In genomic region chr20:22423190-22423832, GRCh38 we compare ENCODE assay signal across 25 cellular contexts.
DNase-seq lines count a peak whose midpoint lies in the region; ATAC-seq, FAIRE-seq and TF ChIP-seq lines count a peak whose summit lies in the region.
"Had no signal": no experiment of that assay in that cellular context is flagged by ENCODE, and none has a peak within 500 bp of the region (broad histone marks: within the 10 kb centered on the region; RNA-seq: fewer than 3 reads in every experiment).

No MANE protein-coding gene starts in this region.

- H2AFZ ChIP-seq in mammary epithelial cell (ENCODE audit: low read depth, low read length) (peak overlapping the region; percentile 22), PC-3 (ENCODE audit: low read length) (peak overlapping the region; percentile 6; the same call in 1 of the 2 replicates), neural progenitor cell (replicated peaks) (no peak overlapping the region)
- H2AFZ ChIP-seq: GM23338 had no signal

- peaks cover 48% of the 10 kb centered on the region for H3K27me3 Mint-ChIP-seq in neural progenitor cell (ENCODE audit: insufficient read depth, low read depth)
- H3K27me3 Mint-ChIP-seq: CD4-positive, alpha-beta T cell; CD8-positive, alpha-beta memory T cell had no signal

- peaks cover 5% of the 10 kb centered on the region for H3K9me3 Mint-ChIP-seq in neural progenitor cell
- H3K9me3 Mint-ChIP-seq: CD4-positive, alpha-beta T cell had no signal

- H3K27me3 ChIP-seq in mammary epithelial cell (ENCODE audit: insufficient read depth, low read length), result no peaks in the 10 kb centered on the region
- no peaks in the 10 kb centered on the region for H3K27me3 ChIP-seq in breast epithelium
- no peaks in the 10 kb centered on the region for H3K27me3 ChIP-seq in PC-3 (ENCODE audit: low read length)
- no peaks in the 10 kb centered on the region for H3K27me3 ChIP-seq in bronchial epithelial cell (ENCODE audit: control insufficient read depth, insufficient read depth, low read length)
- H3K27me3 ChIP-seq in neural progenitor cell, result peaks cover 100% of the 10 kb centered on the region
- H3K27me3 ChIP-seq: BE2C; BLaER1 treated with 17β-estradiol and CSF1 and Interleukin-3, amounts not matched to agents 10 nM and 100 nM had no signal

- H3K36me3 ChIP-seq in mammary epithelial cell (ENCODE audit: insufficient read depth, low read length) (no peaks in the 10 kb centered on the region), breast epithelium (no peaks in the 10 kb centered on the region), PC-3 (ENCODE audit: low read depth, low read length) (no peaks in the 10 kb centered on the region), bronchial epithelial cell (ENCODE audit: control insufficient read depth, insufficient read depth, low read length) (no peaks in the 10 kb centered on the region), neural progenitor cell (no peaks in the 10 kb centered on the region)
- H3K36me3 ChIP-seq: BE2C; BLaER1 treated with 17β-estradiol and CSF1 and Interleukin-3, amounts not matched to agents 10 nM and 100 nM had no signal

- H3K79me2 ChIP-seq in mammary epithelial cell (ENCODE audit: insufficient read depth, low read length) (no peaks in the 10 kb centered on the region), PC-3 (ENCODE audit: low read length) (no peaks in the 10 kb centered on the region), neural progenitor cell (ENCODE audit: low read depth) (no peaks in the 10 kb centered on the region)

- H3K4me3 ChIP-seq in mammary epithelial cell (replicated peaks in 1 of 3; ENCODE audit: insufficient read depth in 1 of 3, low read depth in 2 of 3, low read length in 3 of 3), result no peak overlapping the region
- no peak overlapping the region for H3K4me3 ChIP-seq in breast epithelium
- H3K4me3 ChIP-seq in PC-3 (ENCODE audit: low read length), result no peak overlapping the region
- no peak overlapping the region for H3K4me3 ChIP-seq in bronchial epithelial cell (ENCODE audit: low read depth, low read length)
- no peak overlapping the region for H3K4me3 ChIP-seq in neural progenitor cell
- H3K4me3 ChIP-seq: BLaER1 treated with 17β-estradiol and CSF1 and Interleukin-3, amounts not matched to agents 10 nM and 100 nM; GM23338 had no signal

- no peaks in the 10 kb centered on the region for H3K4me1 Mint-ChIP-seq in neural progenitor cell
- H3K4me1 Mint-ChIP-seq: CD14-positive monocyte; CD8-positive, alpha-beta memory T cell; GM23338; H9 had no signal

- H3F3A ChIP-seq in PC-3 (ENCODE audit: low read length, unreplicated experiment), result no peaks in the 10 kb centered on the region
- H3F3A ChIP-seq in neural progenitor cell (ENCODE audit: low read depth), result no peaks in the 10 kb centered on the region

- FAIRE-seq in bronchial epithelial cell (lab: Jason Lieb, UNC) (peak; percentile 73), urothelium cell line (lab: Jason Lieb, UNC) (peak; percentile 17)
- FAIRE-seq: A204.1, GM12891, GM18507 had no signal

- no peak for TF ChIP-seq POLR2A in breast epithelium (IDR thresholded peaks at IDR 0.05)

- peaks cover 2% of the 10 kb centered on the region for H3K36me3 Mint-ChIP-seq in neural progenitor cell
- H3K36me3 Mint-ChIP-seq: CD14-positive monocyte; CD8-positive, alpha-beta memory T cell had no signal

- BruUV-seq in mammary epithelial cell (replicated peaks; lab: Mats Ljungman, UMichigan), result no TSS peak
- BruUV-seq in PC-3 (replicated peaks; lab: Mats Ljungman, UMichigan), result no TSS peak

- H3K9ac ChIP-seq in mammary epithelial cell (ENCODE audit: insufficient read depth, low read length) (no peak overlapping the region), PC-3 (ENCODE audit: low read length) (no peak overlapping the region), neural progenitor cell (no peak overlapping the region)
- H3K9ac ChIP-seq: BLaER1 treated with 17β-estradiol and CSF1 and Interleukin-3, amounts not matched to agents 10 nM and 100 nM had no signal

- intact Hi-C loops in mammary epithelial cell (cut with micrococcal nuclease) (no loop called here), breast epithelium (cut with DNase I; ENCODE audit: low total_unique reads) (no loop called here), PC-3 (cut with micrococcal nuclease) (no loop called here)

- in situ Hi-C loops in mammary epithelial cell (cut with MboI; ENCODE audit: low sequenced_read_pairs in 2 of 2), result no loop called here

- H4K20me1 ChIP-seq in mammary epithelial cell (ENCODE audit: insufficient read depth, low read length) (no peaks in the 10 kb centered on the region), PC-3 (ENCODE audit: low read length) (no peaks in the 10 kb centered on the region), neural progenitor cell (ENCODE audit: low read depth) (no peaks in the 10 kb centered on the region)
- H4K20me1 ChIP-seq: BLaER1 treated with 17β-estradiol and CSF1 and Interleukin-3, amounts not matched to agents 10 nM and 100 nM had no signal

- no peak overlapping the region for H3K4me3 Mint-ChIP-seq in neural progenitor cell
- H3K4me3 Mint-ChIP-seq: CD14-positive monocyte; CD4-positive, alpha-beta T cell; CD8-positive, alpha-beta memory T cell; GM23338; H9 had no signal

- CTCF ChIA-PET in mammary epithelial cell (lab: Charles Lee; ENCODE audit: low non-redundant PET) (no interaction called here), PC-3 (lab: Charles Lee) (no interaction called here)

- dilution Hi-C loops in mammary epithelial cell (cut with HindIII; ENCODE audit: low sequenced_read_pairs), result no loop called here

- WGBS in mammary epithelial cell (ENCODE audit: low coverage, missing lambda C conversion rate), result 79% methylated on average over 5 of the region's 6 CpGs

- TF ChIP-seq CTCF in mammary epithelial cell (conservative IDR thresholded peaks at IDR 0.05 in 1 of 2, IDR thresholded peaks at IDR 0.05 in 1 of 2; ENCODE audit: extremely low read depth in 1 of 2, insufficient read depth in 1 of 2, low read depth in 1 of 2, low read length in 2 of 2) (no peak), breast epithelium (IDR thresholded peaks at IDR 0.05) (no peak), PC-3 (conservative IDR thresholded peaks at IDR 0.05; ENCODE audit: low read depth, low read length) (no peak), bronchial epithelial cell (IDR thresholded peaks at IDR 0.05; ENCODE audit: insufficient read depth, low read length, severe bottlenecking) (no peak), neural progenitor cell (IDR thresholded peaks at IDR 0.05) (no peak)

- peaks cover 4% of the 10 kb centered on the region for H3K4me1 ChIP-seq in mammary epithelial cell (ENCODE audit: insufficient read depth, low read length)
- no peaks in the 10 kb centered on the region for H3K4me1 ChIP-seq in breast epithelium
- no peaks in the 10 kb centered on the region for H3K4me1 ChIP-seq in PC-3 (ENCODE audit: insufficient read depth, low read length)
- H3K4me1 ChIP-seq in neural progenitor cell, result peaks cover 6% of the 10 kb centered on the region
- H3K4me1 ChIP-seq: BE2C; BLaER1 treated with 17β-estradiol and CSF1 and Interleukin-3, amounts not matched to agents 10 nM and 100 nM had no signal

- H3K27ac ChIP-seq in mammary epithelial cell (ENCODE audit: insufficient read depth, low read depth, low read length) (no peak overlapping the region), breast epithelium (no peak overlapping the region), PC-3 (ENCODE audit: low read length) (no peak overlapping the region), neural progenitor cell (no peak overlapping the region)
- H3K27ac ChIP-seq: 22Rv1; BLaER1 treated with 17β-estradiol and CSF1 and Interleukin-3, amounts not matched to agents 10 nM and 100 nM had no signal

- ATAC-seq in PC-3, result no peak
- ATAC-seq: GM23338, HCT116 had no signal

- H3K9me2 ChIP-seq in PC-3 (replicated peaks; ENCODE audit: low read length), result no peaks in the 10 kb centered on the region

- H3K9me3 ChIP-seq in mammary epithelial cell (replicated peaks; ENCODE audit: insufficient read depth, low read length) (no peaks in the 10 kb centered on the region), breast epithelium (no peaks in the 10 kb centered on the region), PC-3 (ENCODE audit: low read length) (no peaks in the 10 kb centered on the region), neural progenitor cell (ENCODE audit: low read depth) (no peaks in the 10 kb centered on the region)
- H3K9me3 ChIP-seq: BE2C had no signal

- no peak for DNase-seq in mammary epithelial cell
- no peak for DNase-seq in breast epithelium (ENCODE audit: low spot score in 2 of 2)
- no peak for DNase-seq in PC-3
- DNase-seq in bronchial epithelial cell (ENCODE audit: low read depth), result no peak
- no peak for DNase-seq in urothelium cell line (ENCODE audit: low spot score)
- DNase-seq in SHP77 (lab: John Stamatoyannopoulos, UW), result no peak
- no peak for DNase-seq in neural progenitor cell (ENCODE audit: low spot score)
- DNase-seq in NCI-H2029 (lab: John Stamatoyannopoulos, UW), result no peak
- DNase-seq: ACHN; AML-193; BE2C; CD4-positive, alpha-beta T cell; CD8-positive, alpha-beta memory T cell; DMS53; DMS79 treated with DMSO at 0.1 percent for 48 hours; GF-D8; H9 had no signal

- H3K4me2 ChIP-seq in mammary epithelial cell (ENCODE audit: insufficient read depth, low read depth, low read length), result no peak overlapping the region
- H3K4me2 ChIP-seq in PC-3 (ENCODE audit: low read length), result no peak overlapping the region
- no peak overlapping the region for H3K4me2 ChIP-seq in neural progenitor cell
- H3K4me2 ChIP-seq: BLaER1 treated with 17β-estradiol and CSF1 and Interleukin-3, amounts not matched to agents 10 nM and 100 nM; GM23338 had no signal

- POLR2A ChIA-PET in PC-3 (lab: Charles Lee; ENCODE audit: unreplicated experiment), result no interaction called here

- no peak overlapping the region for H3K27ac Mint-ChIP-seq in neural progenitor cell
- H3K27ac Mint-ChIP-seq: CD14-positive monocyte; CD4-positive, alpha-beta T cell; CD8-positive, alpha-beta memory T cell; GM23338; H9 had no signal
